ENCODE assay signal across 6 cellular contexts in the genomic region with DNA sequence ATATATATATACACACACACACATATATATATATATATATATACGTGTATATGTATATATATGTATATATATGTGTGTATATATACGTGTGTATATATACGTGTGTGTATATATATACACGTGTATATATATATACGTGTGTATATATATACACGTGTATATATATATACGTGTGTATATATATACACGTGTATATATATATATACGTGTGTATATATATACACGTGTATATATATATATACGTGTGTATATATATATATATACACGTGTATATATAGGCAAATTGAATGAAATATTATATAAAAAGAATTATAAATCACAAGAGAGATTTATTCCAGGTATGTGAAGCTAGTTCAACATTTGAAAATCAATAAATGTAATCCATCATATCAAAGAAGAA. TPM values are rescaled to one million over a fixed set of nuclear protein-coding genes. Genes with fewer than 3 reads are reported as not detected.
"Had no signal": no experiment of that assay in that cellular context is flagged by ENCODE, and none has a peak within 500 bp of the region (broad histone marks: within the 10 kb centered on the region; RNA-seq: fewer than 3 reads in every experiment).

No MANE protein-coding gene starts in this region.

RNA-seq across cellular contexts. Expression of gene ADIRF, which starts 23.1 kb away (rescaled TPM):
- total RNA-seq: H4, H7 had no signal

RNA-seq across cellular contexts. Expression of gene FAM25A, which starts 28.7 kb away (rescaled TPM):
- total RNA-seq: GM23248, H4, H7, HFFc6, HT1080, IMR-90 had no signal
- polyA plus RNA-seq: GM23248, IMR-90 had no signal
